In the genomic region with DNA sequence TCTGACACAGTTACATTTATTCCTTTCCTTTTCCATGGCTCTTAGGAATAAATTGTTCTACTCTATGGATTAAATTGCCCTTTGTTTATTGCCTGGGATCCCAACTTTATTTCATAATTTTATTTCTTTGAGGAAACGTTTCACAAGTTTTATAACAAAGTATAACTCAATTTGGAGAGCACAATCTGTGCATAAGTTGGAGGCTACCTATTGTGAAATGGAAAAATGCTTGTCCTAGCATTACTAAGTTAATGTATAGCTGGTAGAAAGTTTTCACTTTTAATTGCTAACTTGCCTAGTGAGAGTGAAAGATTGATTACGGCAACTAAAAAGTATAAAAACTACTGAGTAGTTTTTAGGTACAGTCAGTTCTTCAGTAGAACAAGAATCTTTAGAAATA, we compare ENCODE assay signal across 7 cellular contexts. TPM values are rescaled to one million over a fixed set of nuclear protein-coding genes. Genes with fewer than 3 reads are reported as not detected.
DNase-seq lines count a peak whose midpoint lies in the region; ATAC-seq, FAIRE-seq and TF ChIP-seq lines count a peak whose summit lies in the region.
"Not testable (repeated sequence)": the region's sequence is repeated elsewhere in the genome, so short reads cannot be mapped to it uniquely, and the experiment has no call there.

No MANE protein-coding gene starts in this region.

- DNase-seq in RCC 7860 (ENCODE audit: low spot score); frontal cortex (ENCODE audit: low spot score in 2 of 2); left colon; mucosa of descending colon: not testable (repeated sequence)

- H3K4me1 ChIP-seq in mucosa of descending colon (ENCODE audit: low read depth) = not testable (repeated sequence)

- FAIRE-seq in RCC 7860 (lab: Jason Lieb, UNC) = peak; percentile 86
- peak; percentile 43 for FAIRE-seq in colon (lab: Jason Lieb, UNC)
- peak; percentile 39 for FAIRE-seq in endometrium (lab: Jason Lieb, UNC)
- FAIRE-seq in frontal cortex (lab: Jason Lieb, UNC) = peak; percentile 58

- intact Hi-C loops in left colon (cut with DNase I, micrococcal nuclease); mucosa of descending colon (cut with DNase I, micrococcal nuclease): not testable (repeated sequence)

- H3K4me3 Mint-ChIP-seq in nephron = not testable (repeated sequence)

- H3K36me3 Mint-ChIP-seq in nephron (ENCODE audit: low read depth) = peaks cover 22% of the 10 kb centered on the region

- H3K9me3 Mint-ChIP-seq in nephron = not testable (repeated sequence)

- TF ChIP-seq CTCF in mucosa of descending colon (IDR thresholded peaks at IDR 0.05); nephron (IDR thresholded peaks at IDR 0.05; ENCODE audit: unreplicated experiment in 3 of 3): not testable (repeated sequence)

- H3K27ac Mint-ChIP-seq in nephron = peak overlapping the region in 2 of 3 experiments; percentile 41 to 90

- H3K27me3 Mint-ChIP-seq in nephron (ENCODE audit: low read depth) = not testable (repeated sequence)

- H3K4me3 ChIP-seq in mucosa of descending colon = not testable (repeated sequence)

- peak; percentile 75 for ATAC-seq in left colon
- peak; percentile 85 for ATAC-seq in mucosa of descending colon

- not testable (repeated sequence) for H3K9me3 ChIP-seq in mucosa of descending colon

- H3K4me1 Mint-ChIP-seq in nephron = not testable (repeated sequence)

- not testable (repeated sequence) for H3K36me3 ChIP-seq in mucosa of descending colon (ENCODE audit: low read depth)

RNA-seq across cellular contexts. Expression of a gene that starts 32.0 kb away (rescaled TPM):
- total RNA-seq in frontal cortex (42.8 TPM), left colon (10 to 100 TPM; 31.3 to 33.0 TPM), mucosa of descending colon (10 to 100 TPM; 28.0 to 32.2 (median 28.7) TPM)

RNA-seq across cellular contexts. Expression of a gene that starts 32.4 kb away (rescaled TPM):
- total RNA-seq in frontal cortex (213 TPM), left colon (100 to 1,000 TPM; 128 to 185 TPM), mucosa of descending colon (100 to 1,000 TPM; 114 to 141 (median 131) TPM)
